9 cellular contexts compared by ENCODE assay signal in genomic region chr1:109396971-109397370, GRCh38. TPM values are rescaled to one million over a fixed set of nuclear protein-coding genes. Genes with fewer than 3 reads are reported as not detected.
A peak's percentile ranks its signal among the peaks of the same experiment; 100 is the strongest.
DNase-seq lines count a peak whose midpoint lies in the region; ATAC-seq and TF ChIP-seq lines count a peak whose summit lies in the region.
"Had no signal": no experiment of that assay in that cellular context is flagged by ENCODE, and none has a peak within 500 bp of the region (broad histone marks: within the 10 kb centered on the region; RNA-seq: fewer than 3 reads in every experiment).

No MANE protein-coding gene starts in this region.

- H3K27me3 Mint-ChIP-seq in activated naive CD4-positive, alpha-beta T cell treated with anti-CD3 and anti-CD28 coated beads, Interleukin-2, amount 10 ng/mL, durations not matched to agents 7 days and 5 days = peaks cover 46% of the 10 kb centered on the region
- peaks cover 38% of the 10 kb centered on the region for H3K27me3 Mint-ChIP-seq in activated CD8-positive, alpha-beta T cell treated with anti-CD3 and anti-CD28 coated beads for 36 hours
- H3K27me3 Mint-ChIP-seq in immature natural killer cell (ENCODE audit: low read depth in 3 of 3) = peaks cover 16 to 26% (median 18%) of the 10 kb centered on the region in 3 donors

- peaks cover 13% of the 10 kb centered on the region for H3K36me3 Mint-ChIP-seq in activated naive CD4-positive, alpha-beta T cell treated with anti-CD3 and anti-CD28 coated beads, Interleukin-2, amount 10 ng/mL, durations not matched to agents 7 days and 5 days
- peaks cover 7% of the 10 kb centered on the region for H3K36me3 Mint-ChIP-seq in activated CD8-positive, alpha-beta T cell treated with anti-CD3 and anti-CD28 coated beads for 36 hours (ENCODE audit: low read depth)
- peaks cover 0 to 7% (median 3%) of the 10 kb centered on the region in 3 donors for H3K36me3 Mint-ChIP-seq in immature natural killer cell

- H3K4me1 ChIP-seq in stomach smooth muscle (ENCODE audit: control insufficient read depth, insufficient read depth, low read length) = peaks cover 27% of the 10 kb centered on the region

- H3K27ac ChIP-seq in stomach smooth muscle (ENCODE audit: low read length) = peak overlapping the region; percentile 64
- H3K27ac ChIP-seq: epithelial cell of prostate had no signal

- H3K27me3 ChIP-seq in stomach smooth muscle (ENCODE audit: control insufficient read depth in 1 of 2, insufficient read depth in 2 of 2, low read length in 2 of 2) = no peaks in the 10 kb centered on the region

- H3K27ac Mint-ChIP-seq in activated naive CD4-positive, alpha-beta T cell treated with anti-CD3 and anti-CD28 coated beads, Interleukin-2, amount 10 ng/mL, durations not matched to agents 7 days and 5 days = no peak overlapping the region
- H3K27ac Mint-ChIP-seq in activated CD8-positive, alpha-beta T cell treated with anti-CD3 and anti-CD28 coated beads for 36 hours = no peak overlapping the region
- peak overlapping the region in 1 of 6 donors; percentile 66 for H3K27ac Mint-ChIP-seq in immature natural killer cell

- no peak for DNase-seq in activated naive CD4-positive, alpha-beta T cell treated with anti-CD3 and anti-CD28 coated beads, Interleukin-2, amount 10 ng/mL, durations not matched to agents 7 days and 5 days
- no peak for DNase-seq in activated naive CD4-positive, alpha-beta T cell treated with Interleukin-2 at 50 U/mL for 16 hours
- DNase-seq in activated CD8-positive, alpha-beta T cell treated with anti-CD3 and anti-CD28 coated beads for 36 hours = no peak
- DNase-seq in immature natural killer cell (peak in 1 of 3 donors; percentile 2), NCI-H2029 (lab: John Stamatoyannopoulos, UW) (no peak), GM10266 (ENCODE audit: extremely low spot score) (no peak)

- intact Hi-C loops in activated CD8-positive, alpha-beta T cell treated with anti-CD3 and anti-CD28 coated beads for 36 hours (cut with micrococcal nuclease) = loop anchor here (5.0 kb wide), 2 partner anchors 135 to 185 kb away; partner anchors contain the start of gene SARS1

- peak overlapping the region; percentile 75 for H3K4me3 Mint-ChIP-seq in activated naive CD4-positive, alpha-beta T cell treated with anti-CD3 and anti-CD28 coated beads, Interleukin-2, amount 10 ng/mL, durations not matched to agents 7 days and 5 days
- peak overlapping the region; percentile 77 for H3K4me3 Mint-ChIP-seq in activated CD8-positive, alpha-beta T cell treated with anti-CD3 and anti-CD28 coated beads for 36 hours
- H3K4me3 Mint-ChIP-seq in immature natural killer cell = peak overlapping the region; percentile 85 to 90 (median 88)

- peak overlapping the region; percentile 77 to 81 for H3K4me3 ChIP-seq in stomach smooth muscle (ENCODE audit: low read length in 2 of 2)

- CTCF ChIA-PET in activated naive CD4-positive, alpha-beta T cell treated with anti-CD3 and anti-CD28 coated beads, Interleukin-2, amount 10 ng/mL, durations not matched to agents 7 days and 5 days (lab: Charles Lee) = interaction anchor here (0.8 to 6.3 kb wide), 7 partner anchors 100 to 196 kb away, joined by 3 to 115 read pairs (median 37); partner anchors contain the start of gene PSRC1
- CTCF ChIA-PET in activated CD8-positive, alpha-beta T cell treated with anti-CD3 and anti-CD28 coated beads for 36 hours (lab: Charles Lee) = interaction anchor here (3.4 to 6.8 kb wide), 6 partner anchors 14 to 197 kb away, joined by 30 to 123 read pairs (median 53); partner anchors contain the start of gene PSRC1

- ATAC-seq in activated CD8-positive, alpha-beta T cell treated with anti-CD3 and anti-CD28 coated beads for 36 hours = no peak
- ATAC-seq in GM21367 (IDR thresholded peaks at IDR 0.05; ENCODE audit: unreplicated experiment) = no peak

- TF ChIP-seq CTCF in activated CD8-positive, alpha-beta T cell treated with anti-CD3 and anti-CD28 coated beads for 36 hours (IDR thresholded peaks at IDR 0.05) = no peak
- no peak for TF ChIP-seq CTCF in GM10266 (IDR thresholded peaks at IDR 0.05; ENCODE audit: control insufficient read depth, insufficient read depth, low read depth, missing control alignments)

- POLR2A ChIA-PET in activated CD8-positive, alpha-beta T cell treated with anti-CD3 and anti-CD28 coated beads for 36 hours (lab: Charles Lee) = interaction anchor here (1.6 to 1.9 kb wide), 2 partner anchors 156 to 183 kb away, joined by 5 to 8 read pairs; partner anchors contain the start of gene SARS1

- H3K9me3 Mint-ChIP-seq in activated naive CD4-positive, alpha-beta T cell treated with anti-CD3 and anti-CD28 coated beads, Interleukin-2, amount 10 ng/mL, durations not matched to agents 7 days and 5 days = no peaks in the 10 kb centered on the region
- H3K9me3 Mint-ChIP-seq in activated CD8-positive, alpha-beta T cell treated with anti-CD3 and anti-CD28 coated beads for 36 hours = no peaks in the 10 kb centered on the region
- no peaks in the 10 kb centered on the region for H3K9me3 Mint-ChIP-seq in immature natural killer cell

- H3K36me3 ChIP-seq in stomach smooth muscle (ENCODE audit: control insufficient read depth in 2 of 2, insufficient read depth in 2 of 2, low read length in 2 of 2) = peaks cover 2 to 8% of the 10 kb centered on the region in 2 donors

- peak overlapping the region; percentile 69 to 84 for H3K9ac ChIP-seq in stomach smooth muscle (ENCODE audit: low read length in 2 of 2)

- peaks cover 17% of the 10 kb centered on the region for H3K4me1 Mint-ChIP-seq in activated naive CD4-positive, alpha-beta T cell treated with anti-CD3 and anti-CD28 coated beads, Interleukin-2, amount 10 ng/mL, durations not matched to agents 7 days and 5 days
- H3K4me1 Mint-ChIP-seq in activated CD8-positive, alpha-beta T cell treated with anti-CD3 and anti-CD28 coated beads for 36 hours (ENCODE audit: low read depth) = peaks cover 8% of the 10 kb centered on the region
- H3K4me1 Mint-ChIP-seq in immature natural killer cell = peaks cover 14 to 23% of the 10 kb centered on the region in 2 donors

- H3K9me3 ChIP-seq in stomach smooth muscle (ENCODE audit: control insufficient read depth in 2 of 2, low read length in 2 of 2) = no peaks in the 10 kb centered on the region

RNA-seq across cellular contexts. Expression of gene SORT1, which starts 0.7 kb away (rescaled TPM):
- 1 to 10 TPM; 2.5 to 3.2 TPM for total RNA-seq in activated CD8-positive, alpha-beta T cell treated with anti-CD3 and anti-CD28 coated beads for 36 hours
- 1 to 10 TPM in 1 of 3 donors, under 1 TPM in 1, not detected in 1; 0.54 to 1.6 TPM for polyA plus RNA-seq in immature natural killer cell

RNA-seq across cellular contexts. Expression of gene PSMA5, which starts 29.3 kb away (rescaled TPM):
- total RNA-seq in activated CD8-positive, alpha-beta T cell treated with anti-CD3 and anti-CD28 coated beads for 36 hours = 100 to 1,000 TPM; 192 to 210 TPM
- polyA plus RNA-seq in immature natural killer cell = 100 to 1,000 TPM; 115 to 146 (median 123) TPM
